ENCODE assay signal across 8 cellular contexts in the genomic region with DNA sequence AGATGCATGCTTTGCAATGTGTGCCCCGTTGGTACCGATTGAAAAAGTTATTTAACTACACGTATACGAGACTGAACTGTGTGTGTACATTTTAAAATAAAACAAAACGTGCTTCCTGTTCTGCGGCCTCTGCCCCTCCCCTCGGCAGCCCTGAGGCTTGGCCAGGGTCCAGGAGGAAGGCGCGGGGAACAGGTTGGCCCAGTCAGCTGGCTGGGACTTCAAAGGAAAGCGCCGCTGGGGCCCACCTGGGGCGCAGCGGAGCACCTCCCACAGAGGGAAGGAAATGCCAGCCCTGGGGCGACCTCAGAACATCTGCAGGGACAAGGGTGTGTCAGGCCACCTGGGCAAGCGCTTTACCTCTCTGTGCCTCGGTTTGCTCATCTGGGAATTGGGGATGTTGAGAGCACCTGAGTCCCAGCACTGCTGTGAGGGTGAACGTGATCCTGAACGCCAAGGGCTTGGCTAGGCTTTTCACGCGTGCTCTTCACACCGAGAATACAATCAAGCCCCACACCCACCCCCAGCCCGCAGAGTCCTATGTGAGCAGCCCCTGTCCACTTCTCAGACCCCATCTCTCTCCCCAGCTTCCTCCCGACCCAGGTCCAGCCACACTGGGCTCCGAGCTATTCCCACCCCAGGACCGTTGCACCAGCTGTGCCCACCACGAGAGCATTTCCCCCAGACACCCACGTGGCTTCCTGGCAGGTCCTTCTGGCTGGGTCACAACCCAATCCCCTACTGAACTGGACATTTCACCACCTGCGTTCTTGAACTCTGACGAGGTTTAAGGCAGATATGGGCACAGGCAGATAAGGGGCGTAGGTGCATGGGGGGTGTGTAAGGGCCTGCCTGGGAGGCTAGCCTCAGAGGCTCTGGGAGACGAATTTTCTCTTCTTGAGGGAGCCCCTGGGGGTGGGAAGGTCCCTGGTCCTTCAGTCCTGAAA. TPM values are rescaled to one million over a fixed set of nuclear protein-coding genes. Genes with fewer than 3 reads are reported as not detected.
A peak's percentile ranks its signal among the peaks of the same experiment; 100 is the strongest.
DNase-seq lines count a peak whose midpoint lies in the region; ATAC-seq, FAIRE-seq and TF ChIP-seq lines count a peak whose summit lies in the region.

No MANE protein-coding gene starts in this region.

- intact Hi-C loops in vagina (cut with DNase I) = no loop called here

- peak overlapping the region; percentile 80 for H3K4me3 Mint-ChIP-seq in central memory CD8-positive, alpha-beta T cell
- peak overlapping the region; percentile 62 to 72 for H3K4me3 Mint-ChIP-seq in stimulated activated naive CD8-positive, alpha-beta T cell treated with anti-CD3 and anti-CD28 coated beads, Interleukin-15, amount 100 ng/mL, for 72 hours

- peak; percentile 64 for ATAC-seq in HG02852 (IDR thresholded peaks at IDR 0.05; ENCODE audit: unreplicated experiment)
- peak; percentile 74 to 82 for ATAC-seq in activated CD4-positive, CD25-positive, alpha-beta regulatory T cell treated with anti-CD3 and anti-CD28 coated beads, Interleukin-2, amount 50 U/mL, for 24 hours
- peak; percentile 93 for ATAC-seq in central memory CD8-positive, alpha-beta T cell (replicated peaks; ENCODE audit: extremely low read depth, poor library complexity, severe bottlenecking)
- peak; percentile 95 for ATAC-seq in stimulated activated naive CD8-positive, alpha-beta T cell treated with anti-CD3 and anti-CD28 coated beads, Interleukin-15, amount 100 ng/mL, for 72 hours

- DNase-seq in GM12892 (ENCODE audit: insufficient read length) (peak; percentile 73), NCI-H187 (lab: John Stamatoyannopoulos, UW) (peak; percentile 86 to 88), vagina (ENCODE audit: extremely low spot score in 2 of 2) (no peak)
- peak; percentile 75 to 85 for DNase-seq in central memory CD8-positive, alpha-beta T cell (ENCODE audit: low spot score in 2 of 2)
- peak; percentile 68 to 87 for DNase-seq in stimulated activated naive CD8-positive, alpha-beta T cell treated with anti-CD3 and anti-CD28 coated beads, Interleukin-15, amount 100 ng/mL, for 72 hours

- TF ChIP-seq CTCF in vagina (IDR thresholded peaks at IDR 0.05) = no peak

- H3K9ac ChIP-seq in muscle layer of colon (ENCODE audit: low read length) = no peak overlapping the region

- TF ChIP-seq POLR2A in GM12892 (IDR thresholded peaks at IDR 0.05; ENCODE audit: low read depth, low read length) (no peak), vagina (IDR thresholded peaks at IDR 0.05) (no peak)

- no peaks in the 10 kb centered on the region for H3K9me3 Mint-ChIP-seq in central memory CD8-positive, alpha-beta T cell
- no peaks in the 10 kb centered on the region for H3K9me3 Mint-ChIP-seq in stimulated activated naive CD8-positive, alpha-beta T cell treated with anti-CD3 and anti-CD28 coated beads, Interleukin-15, amount 100 ng/mL, for 72 hours

- H3K27me3 Mint-ChIP-seq in central memory CD8-positive, alpha-beta T cell = peaks cover 9% of the 10 kb centered on the region
- peaks cover 44% of the 10 kb centered on the region for H3K27me3 Mint-ChIP-seq in stimulated activated naive CD8-positive, alpha-beta T cell treated with anti-CD3 and anti-CD28 coated beads, Interleukin-15, amount 100 ng/mL, for 72 hours

- H3K27me3 ChIP-seq in muscle layer of colon (ENCODE audit: control insufficient read depth in 1 of 2, insufficient read depth in 2 of 2, low read length in 2 of 2) (no peaks in the 10 kb centered on the region), vagina (no peaks in the 10 kb centered on the region)

- H3K9me3 ChIP-seq in muscle layer of colon (ENCODE audit: low read length) (no peaks in the 10 kb centered on the region), vagina (no peaks in the 10 kb centered on the region)

- H3K27ac ChIP-seq in muscle layer of colon (ENCODE audit: low read depth, low read length) (peak overlapping the region; percentile 31), vagina (no peak overlapping the region)

- peaks cover 21% of the 10 kb centered on the region for H3K4me1 ChIP-seq in muscle layer of colon (ENCODE audit: insufficient read depth, low read length)
- H3K4me1 ChIP-seq in vagina = peaks cover 20% of the 10 kb centered on the region

- H3K36me3 Mint-ChIP-seq in central memory CD8-positive, alpha-beta T cell (ENCODE audit: insufficient read depth) = peaks cover 1% of the 10 kb centered on the region

- FAIRE-seq in GM12892 (lab: Jason Lieb, UNC) = peak; percentile 57

- no peaks in the 10 kb centered on the region for H3K36me3 ChIP-seq in muscle layer of colon (ENCODE audit: insufficient read depth, low read length)
- no peaks in the 10 kb centered on the region for H3K36me3 ChIP-seq in vagina

- H3K27ac Mint-ChIP-seq in central memory CD8-positive, alpha-beta T cell (ENCODE audit: low read depth) = peak overlapping the region; percentile 59
- H3K27ac Mint-ChIP-seq in stimulated activated naive CD8-positive, alpha-beta T cell treated with anti-CD3 and anti-CD28 coated beads, Interleukin-15, amount 100 ng/mL, for 72 hours = peak overlapping the region in 1 of 2 donors; percentile 41

- peaks cover 26% of the 10 kb centered on the region for H3K4me1 Mint-ChIP-seq in central memory CD8-positive, alpha-beta T cell
- peaks cover 29% of the 10 kb centered on the region for H3K4me1 Mint-ChIP-seq in stimulated activated naive CD8-positive, alpha-beta T cell treated with anti-CD3 and anti-CD28 coated beads, Interleukin-15, amount 100 ng/mL, for 72 hours

- peak overlapping the region in 1 of 2 donors; percentile 12 for H3K4me3 ChIP-seq in muscle layer of colon (ENCODE audit: low read depth in 1 of 2, low read length in 2 of 2)
- no peak overlapping the region for H3K4me3 ChIP-seq in vagina

RNA-seq across cellular contexts. Expression of gene NCOR2, which starts 41.9 kb away (rescaled TPM):
- polyA plus RNA-seq in GM12892 (2012; ENCODE audit: missing spikeins) = 27.0 TPM
- 120 TPM for total RNA-seq in vagina

Comparison
In these comparisons a context has a peak if more than half of its experiments do, and no peak if none do; other contexts are left out.
1. DNase-seq: peak in GM12892 (single experiment), NCI-H187 (2 of 2), central memory CD8-positive, alpha-beta T cell (2 of 2) and stimulated activated naive CD8-positive, alpha-beta T cell treated with anti-CD3 and anti-CD28 coated beads, Interleukin-15, amount 100 ng/mL, for 72 hours (2 of 2); none in vagina (0 of 2).
2. Peak in every context shown above with its lines, with median percentiles within 50 percentile points of each other: ATAC-seq.